Comparison of ENCODE assay signal across 19 cellular contexts in the genomic region with DNA sequence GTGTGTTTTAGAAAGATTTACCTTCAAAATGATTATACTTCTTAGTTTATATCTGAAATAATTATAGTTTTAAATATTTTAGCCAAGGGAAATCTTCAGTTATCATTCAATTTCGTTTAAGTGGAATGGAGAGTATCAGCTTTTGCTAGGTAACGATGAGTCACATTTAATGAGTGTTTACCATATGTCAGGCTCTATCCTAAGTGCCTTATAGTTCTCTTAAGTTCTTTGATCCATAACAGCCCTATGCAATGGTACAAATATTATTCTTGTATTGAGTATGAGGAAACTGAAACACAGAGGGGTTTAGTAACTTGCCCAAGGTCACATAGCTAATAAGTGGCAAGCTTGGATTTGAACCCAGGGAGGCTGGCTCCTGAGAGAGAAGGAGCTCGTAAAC. TPM values are rescaled to one million over a fixed set of nuclear protein-coding genes. Genes with fewer than 3 reads are reported as not detected.
"Had no signal": no experiment of that assay in that cellular context is flagged by ENCODE, and none has a peak within 500 bp of the region (broad histone marks: within the 10 kb centered on the region; RNA-seq: fewer than 3 reads in every experiment).

No MANE protein-coding gene starts in this region.

- H3K4me3 ChIP-seq: body of pancreas, colonic mucosa, esophagus muscularis mucosa, left ventricle myocardium inferior, ovary, sigmoid colon, spleen, suprapubic skin had no signal

- H3K36me3 ChIP-seq: colonic mucosa, esophagus muscularis mucosa, left ventricle myocardium inferior, ovary, sigmoid colon, spleen, suprapubic skin had no signal

- ATAC-seq: activated T-cell treated with anti-CD3 and anti-CD28 coated beads, Interleukin-2, amount 50 U/mL, for 72 hours; body of pancreas had no signal

- DNase-seq: activated B cell treated with CpG ODN at 0.5 μM for 24 hours; activated CD4-positive, alpha-beta T cell treated with anti-CD3 and anti-CD28 coated beads, Interleukin-2, amount 10 ng/mL, durations not matched to agents 7 days and 5 days; activated gamma-delta T cell; activated naive CD8-positive, alpha-beta T cell treated with anti-CD3 and anti-CD28 coated beads for 36 hours; activated T-cell treated with anti-CD3 and anti-CD28 coated beads, Interleukin-2, amount 50 U/mL, for 72 hours; amygdala; body of pancreas; central memory CD4-positive, alpha-beta T cell; colonic mucosa; hippocampal formation; kidney; left ventricle myocardium inferior; naive B cell; ovary; sigmoid colon; spleen; trophoblast cell had no signal

- H3K27me3 ChIP-seq: body of pancreas, colonic mucosa, esophagus muscularis mucosa, ovary, sigmoid colon, suprapubic skin had no signal

- H3K27ac ChIP-seq: body of pancreas, colonic mucosa, esophagus muscularis mucosa, left ventricle myocardium inferior, ovary, sigmoid colon, spleen, suprapubic skin had no signal

- H3K4me1 ChIP-seq: colonic mucosa, sigmoid colon, spleen, suprapubic skin had no signal

- H3K9me3 ChIP-seq: body of pancreas, colonic mucosa, esophagus muscularis mucosa, left ventricle myocardium inferior, ovary, sigmoid colon, spleen, suprapubic skin had no signal

RNA-seq across cellular contexts. Expression of gene SHB, which starts 37.5 kb away (rescaled TPM):
- total RNA-seq: activated CD4-positive, alpha-beta T cell treated with anti-CD3 and anti-CD28 coated beads, Interleukin-2, amount 10 ng/mL, durations not matched to agents 7 days and 5 days had no signal
